In the genomic region with DNA sequence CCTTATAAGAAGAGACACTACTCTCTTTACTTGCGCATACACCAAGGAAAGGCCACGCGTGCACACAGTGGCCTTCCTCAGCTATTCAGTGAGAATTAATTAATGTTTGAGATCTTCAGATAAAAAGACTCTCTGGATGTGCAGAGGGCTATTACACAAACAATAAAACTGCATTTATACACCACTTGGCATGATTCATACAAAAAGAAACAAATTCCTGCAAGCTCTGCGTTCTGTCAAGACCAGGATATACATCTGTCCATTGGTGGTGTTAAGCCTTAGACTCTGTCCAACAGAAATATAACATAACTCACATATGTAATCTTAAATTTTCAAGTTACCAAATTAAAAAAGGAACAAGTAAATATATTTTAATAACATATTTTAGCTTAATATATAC, we compare ENCODE assay signal across 29 cellular contexts.
"Had no signal": no experiment of that assay in that cellular context is flagged by ENCODE, and none has a peak within 500 bp of the region (broad histone marks: within the 10 kb centered on the region; RNA-seq: fewer than 3 reads in every experiment).

No MANE protein-coding gene starts in this region.

- H3K9me3 ChIP-seq: colonic mucosa, esophagus muscularis mucosa, heart right ventricle, lower lobe of right lung, right lobe of liver, suprapubic skin, transverse colon, upper lobe of right lung, uterus had no signal

- DNase-seq: colonic mucosa; effector CD8-positive, alpha-beta T cell; endodermal cell; foreskin melanocyte; glutamatergic neuron; heart right ventricle; hippocampal formation; islet precursor cell; left ventricle myocardium superior; lower lobe of right lung; naive thymus-derived CD4-positive, alpha-beta T cell; right lobe of liver; small intestine; stimulated activated CD4-positive, alpha-beta T cell treated with anti-CD3 and anti-CD28 coated beads, Interleukin-12 subunit alpha, Interleukin-12 subunit beta, amount 100 ng/mL, for 4 hours; stimulated activated CD4-positive, alpha-beta T cell treated with anti-CD3 and anti-CD28 coated beads, Interleukin-1b, Interleukin-23, amount 100 ng/mL, for 48 hours; stimulated activated CD4-positive, alpha-beta T cell treated with anti-CD3 and anti-CD28 coated beads, Interleukin-4, amount 100 ng/mL, for 1 hour; stimulated activated CD8-positive, alpha-beta memory T cell treated with anti-CD3 and anti-CD28 coated beads, Interleukin-4, amount 100 ng/mL, for 48 hours; stimulated activated naive CD4-positive, alpha-beta T cell; stimulated activated naive CD8-positive, alpha-beta T cell treated with anti-CD3 and anti-CD28 coated beads, Interleukin-15, amount 100 ng/mL, for 72 hours; transverse colon; upper lobe of right lung; uterus had no signal

- FAIRE-seq: small intestine had no signal

- H3K27ac Mint-ChIP-seq: dendritic cell treated with granulocyte-macrophage colony-stimulating factor and Interleukin-4, amounts not matched to agents 40 ng/mL and 50 ng/mL, for 4 days; endodermal cell; naive thymus-derived CD4-positive, alpha-beta T cell; nephron; neural progenitor cell; progenitor cell of endocrine pancreas; stimulated activated naive CD8-positive, alpha-beta T cell treated with anti-CD3 and anti-CD28 coated beads, Interleukin-15, amount 100 ng/mL, for 72 hours had no signal

- H3K36me3 ChIP-seq: colonic mucosa, esophagus muscularis mucosa, heart right ventricle, lower lobe of right lung, neural progenitor cell, right lobe of liver, suprapubic skin, transverse colon, upper lobe of right lung, uterus had no signal

- H3K27ac ChIP-seq: colonic mucosa, esophagus muscularis mucosa, heart right ventricle, lower lobe of right lung, neural progenitor cell, parathyroid adenoma, right lobe of liver, suprapubic skin, transverse colon, upper lobe of right lung, uterus had no signal

- H3K9me3 Mint-ChIP-seq: dendritic cell treated with granulocyte-macrophage colony-stimulating factor and Interleukin-4, amounts not matched to agents 40 ng/mL and 50 ng/mL, for 4 days; endodermal cell; naive thymus-derived CD4-positive, alpha-beta T cell; nephron; neural progenitor cell; stimulated activated naive CD8-positive, alpha-beta T cell treated with anti-CD3 and anti-CD28 coated beads, Interleukin-15, amount 100 ng/mL, for 72 hours had no signal

- H3K36me3 Mint-ChIP-seq: naive thymus-derived CD4-positive, alpha-beta T cell; neural progenitor cell had no signal

- H3K27me3 ChIP-seq: colonic mucosa, esophagus muscularis mucosa, heart right ventricle, neural progenitor cell, right lobe of liver, suprapubic skin, transverse colon, upper lobe of right lung, uterus had no signal

- ATAC-seq: heart right ventricle; left ventricle myocardium superior; lower lobe of right lung; naive thymus-derived CD4-positive, alpha-beta T cell; right lobe of liver; stimulated activated naive CD8-positive, alpha-beta T cell treated with anti-CD3 and anti-CD28 coated beads, Interleukin-15, amount 100 ng/mL, for 72 hours; upper lobe of right lung had no signal

- H3K27me3 Mint-ChIP-seq: dendritic cell treated with granulocyte-macrophage colony-stimulating factor and Interleukin-4, amounts not matched to agents 40 ng/mL and 50 ng/mL, for 4 days; progenitor cell of endocrine pancreas; stimulated activated naive CD8-positive, alpha-beta T cell treated with anti-CD3 and anti-CD28 coated beads, Interleukin-15, amount 100 ng/mL, for 72 hours had no signal

- H3K4me2 ChIP-seq: neural progenitor cell had no signal

- H3K4me3 ChIP-seq: colonic mucosa, esophagus muscularis mucosa, heart right ventricle, lower lobe of right lung, neural progenitor cell, right lobe of liver, suprapubic skin, transverse colon, upper lobe of right lung, uterus had no signal

- H3K9ac ChIP-seq: neural progenitor cell, parathyroid adenoma had no signal

- H3K4me1 ChIP-seq: colonic mucosa, right lobe of liver, uterus had no signal

- H3K79me2 ChIP-seq: parathyroid adenoma had no signal

- H2AFZ ChIP-seq: neural progenitor cell, parathyroid adenoma had no signal

- H3K4me1 Mint-ChIP-seq: endodermal cell; naive thymus-derived CD4-positive, alpha-beta T cell had no signal

- H3K4me3 Mint-ChIP-seq: dendritic cell treated with granulocyte-macrophage colony-stimulating factor and Interleukin-4, amounts not matched to agents 40 ng/mL and 50 ng/mL, for 4 days; endodermal cell; naive thymus-derived CD4-positive, alpha-beta T cell; nephron; neural progenitor cell; stimulated activated naive CD8-positive, alpha-beta T cell treated with anti-CD3 and anti-CD28 coated beads, Interleukin-15, amount 100 ng/mL, for 72 hours had no signal
